ENCODE assay signal across 1 cellular context in genomic region chr2:689877-690510, GRCh38.
TF ChIP-seq lines count a peak whose summit lies in the region.

No MANE protein-coding gene starts in this region.

TF ChIP-seq in GM23338, 12 proteins besides CTCF, POLR2A, EP300 and RAD21 (continued from another document):
- TF ChIP-seq, protein P1, sequence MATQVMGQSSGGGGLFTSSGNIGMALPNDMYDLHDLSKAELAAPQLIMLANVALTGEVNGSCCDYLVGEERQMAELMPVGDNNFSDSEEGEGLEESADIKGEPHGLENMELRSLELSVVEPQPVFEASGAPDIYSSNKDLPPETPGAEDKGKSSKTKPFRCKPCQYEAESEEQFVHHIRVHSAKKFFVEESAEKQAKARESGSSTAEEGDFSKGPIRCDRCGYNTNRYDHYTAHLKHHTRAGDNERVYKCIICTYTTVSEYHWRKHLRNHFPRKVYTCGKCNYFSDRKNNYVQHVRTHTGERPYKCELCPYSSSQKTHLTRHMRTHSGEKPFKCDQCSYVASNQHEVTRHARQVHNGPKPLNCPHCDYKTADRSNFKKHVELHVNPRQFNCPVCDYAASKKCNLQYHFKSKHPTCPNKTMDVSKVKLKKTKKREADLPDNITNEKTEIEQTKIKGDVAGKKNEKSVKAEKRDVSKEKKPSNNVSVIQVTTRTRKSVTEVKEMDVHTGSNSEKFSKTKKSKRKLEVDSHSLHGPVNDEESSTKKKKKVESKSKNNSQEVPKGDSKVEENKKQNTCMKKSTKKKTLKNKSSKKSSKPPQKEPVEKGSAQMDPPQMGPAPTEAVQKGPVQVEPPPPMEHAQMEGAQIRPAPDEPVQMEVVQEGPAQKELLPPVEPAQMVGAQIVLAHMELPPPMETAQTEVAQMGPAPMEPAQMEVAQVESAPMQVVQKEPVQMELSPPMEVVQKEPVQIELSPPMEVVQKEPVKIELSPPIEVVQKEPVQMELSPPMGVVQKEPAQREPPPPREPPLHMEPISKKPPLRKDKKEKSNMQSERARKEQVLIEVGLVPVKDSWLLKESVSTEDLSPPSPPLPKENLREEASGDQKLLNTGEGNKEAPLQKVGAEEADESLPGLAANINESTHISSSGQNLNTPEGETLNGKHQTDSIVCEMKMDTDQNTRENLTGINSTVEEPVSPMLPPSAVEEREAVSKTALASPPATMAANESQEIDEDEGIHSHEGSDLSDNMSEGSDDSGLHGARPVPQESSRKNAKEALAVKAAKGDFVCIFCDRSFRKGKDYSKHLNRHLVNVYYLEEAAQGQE (IDR thresholded peaks at IDR 0.05; ENCODE audit: unreplicated experiment) = no peak
- no peak for TF ChIP-seq STAT1 (IDR thresholded peaks at IDR 0.05; ENCODE audit: unreplicated experiment)
- no peak for TF ChIP-seq CREB1 (CRISPR knock-in tag; IDR thresholded peaks at IDR 0.05; ENCODE audit: low read depth)
- no peak for TF ChIP-seq ZNF331 (CRISPR knock-in tag; IDR thresholded peaks at IDR 0.05; ENCODE audit: low read depth)
- TF ChIP-seq ETS1 (IDR thresholded peaks at IDR 0.05) = no peak
- TF ChIP-seq, protein P2, sequence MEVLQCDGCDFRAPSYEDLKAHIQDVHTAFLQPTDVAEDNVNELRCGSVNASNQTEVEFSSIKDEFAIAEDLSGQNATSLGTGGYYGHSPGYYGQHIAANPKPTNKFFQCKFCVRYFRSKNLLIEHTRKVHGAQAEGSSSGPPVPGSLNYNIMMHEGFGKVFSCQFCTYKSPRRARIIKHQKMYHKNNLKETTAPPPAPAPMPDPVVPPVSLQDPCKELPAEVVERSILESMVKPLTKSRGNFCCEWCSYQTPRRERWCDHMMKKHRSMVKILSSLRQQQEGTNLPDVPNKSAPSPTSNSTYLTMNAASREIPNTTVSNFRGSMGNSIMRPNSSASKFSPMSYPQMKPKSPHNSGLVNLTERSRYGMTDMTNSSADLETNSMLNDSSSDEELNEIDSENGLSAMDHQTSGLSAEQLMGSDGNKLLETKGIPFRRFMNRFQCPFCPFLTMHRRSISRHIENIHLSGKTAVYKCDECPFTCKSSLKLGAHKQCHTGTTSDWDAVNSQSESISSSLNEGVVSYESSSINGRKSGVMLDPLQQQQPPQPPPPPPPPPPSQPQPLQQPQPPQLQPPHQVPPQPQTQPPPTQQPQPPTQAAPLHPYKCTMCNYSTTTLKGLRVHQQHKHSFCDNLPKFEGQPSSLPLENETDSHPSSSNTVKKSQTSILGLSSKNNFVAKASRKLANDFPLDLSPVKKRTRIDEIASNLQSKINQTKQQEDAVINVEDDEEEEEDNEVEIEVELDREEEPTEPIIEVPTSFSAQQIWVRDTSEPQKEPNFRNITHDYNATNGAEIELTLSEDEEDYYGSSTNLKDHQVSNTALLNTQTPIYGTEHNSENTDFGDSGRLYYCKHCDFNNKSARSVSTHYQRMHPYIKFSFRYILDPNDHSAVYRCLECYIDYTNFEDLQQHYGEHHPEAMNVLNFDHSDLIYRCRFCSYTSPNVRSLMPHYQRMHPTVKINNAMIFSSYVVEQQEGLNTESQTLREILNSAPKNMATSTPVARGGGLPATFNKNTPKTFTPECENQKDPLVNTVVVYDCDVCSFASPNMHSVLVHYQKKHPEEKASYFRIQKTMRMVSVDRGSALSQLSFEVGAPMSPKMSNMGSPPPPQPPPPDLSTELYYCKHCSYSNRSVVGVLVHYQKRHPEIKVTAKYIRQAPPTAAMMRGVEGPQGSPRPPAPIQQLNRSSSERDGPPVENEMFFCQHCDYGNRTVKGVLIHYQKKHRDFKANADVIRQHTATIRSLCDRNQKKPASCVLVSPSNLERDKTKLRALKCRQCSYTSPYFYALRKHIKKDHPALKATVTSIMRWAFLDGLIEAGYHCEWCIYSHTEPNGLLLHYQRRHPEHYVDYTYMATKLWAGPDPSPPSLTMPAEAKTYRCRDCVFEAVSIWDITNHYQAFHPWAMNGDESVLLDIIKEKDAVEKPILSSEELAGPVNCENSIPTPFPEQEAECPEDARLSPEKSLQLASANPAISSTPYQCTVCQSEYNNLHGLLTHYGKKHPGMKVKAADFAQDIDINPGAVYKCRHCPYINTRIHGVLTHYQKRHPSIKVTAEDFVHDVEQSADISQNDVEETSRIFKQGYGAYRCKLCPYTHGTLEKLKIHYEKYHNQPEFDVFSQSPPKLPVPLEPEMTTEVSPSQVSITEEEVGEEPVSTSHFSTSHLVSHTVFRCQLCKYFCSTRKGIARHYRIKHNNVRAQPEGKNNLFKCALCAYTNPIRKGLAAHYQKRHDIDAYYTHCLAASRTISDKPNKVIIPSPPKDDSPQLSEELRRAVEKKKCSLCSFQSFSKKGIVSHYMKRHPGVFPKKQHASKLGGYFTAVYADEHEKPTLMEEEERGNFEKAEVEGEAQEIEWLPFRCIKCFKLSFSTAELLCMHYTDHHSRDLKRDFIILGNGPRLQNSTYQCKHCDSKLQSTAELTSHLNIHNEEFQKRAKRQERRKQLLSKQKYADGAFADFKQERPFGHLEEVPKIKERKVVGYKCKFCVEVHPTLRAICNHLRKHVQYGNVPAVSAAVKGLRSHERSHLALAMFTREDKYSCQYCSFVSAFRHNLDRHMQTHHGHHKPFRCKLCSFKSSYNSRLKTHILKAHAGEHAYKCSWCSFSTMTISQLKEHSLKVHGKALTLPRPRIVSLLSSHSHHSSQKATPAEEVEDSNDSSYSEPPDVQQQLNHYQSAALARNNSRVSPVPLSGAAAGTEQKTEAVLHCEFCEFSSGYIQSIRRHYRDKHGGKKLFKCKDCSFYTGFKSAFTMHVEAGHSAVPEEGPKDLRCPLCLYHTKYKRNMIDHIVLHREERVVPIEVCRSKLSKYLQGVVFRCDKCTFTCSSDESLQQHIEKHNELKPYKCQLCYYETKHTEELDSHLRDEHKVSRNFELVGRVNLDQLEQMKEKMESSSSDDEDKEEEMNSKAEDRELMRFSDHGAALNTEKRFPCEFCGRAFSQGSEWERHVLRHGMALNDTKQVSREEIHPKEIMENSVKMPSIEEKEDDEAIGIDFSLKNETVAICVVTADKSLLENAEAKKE (CRISPR knock-in tag; IDR thresholded peaks at IDR 0.05) = no peak
- TF ChIP-seq JUNB (IDR thresholded peaks at IDR 0.05; ENCODE audit: unreplicated experiment) = no peak
